ENCODE assay signal across 17 cellular contexts in the genomic region with DNA sequence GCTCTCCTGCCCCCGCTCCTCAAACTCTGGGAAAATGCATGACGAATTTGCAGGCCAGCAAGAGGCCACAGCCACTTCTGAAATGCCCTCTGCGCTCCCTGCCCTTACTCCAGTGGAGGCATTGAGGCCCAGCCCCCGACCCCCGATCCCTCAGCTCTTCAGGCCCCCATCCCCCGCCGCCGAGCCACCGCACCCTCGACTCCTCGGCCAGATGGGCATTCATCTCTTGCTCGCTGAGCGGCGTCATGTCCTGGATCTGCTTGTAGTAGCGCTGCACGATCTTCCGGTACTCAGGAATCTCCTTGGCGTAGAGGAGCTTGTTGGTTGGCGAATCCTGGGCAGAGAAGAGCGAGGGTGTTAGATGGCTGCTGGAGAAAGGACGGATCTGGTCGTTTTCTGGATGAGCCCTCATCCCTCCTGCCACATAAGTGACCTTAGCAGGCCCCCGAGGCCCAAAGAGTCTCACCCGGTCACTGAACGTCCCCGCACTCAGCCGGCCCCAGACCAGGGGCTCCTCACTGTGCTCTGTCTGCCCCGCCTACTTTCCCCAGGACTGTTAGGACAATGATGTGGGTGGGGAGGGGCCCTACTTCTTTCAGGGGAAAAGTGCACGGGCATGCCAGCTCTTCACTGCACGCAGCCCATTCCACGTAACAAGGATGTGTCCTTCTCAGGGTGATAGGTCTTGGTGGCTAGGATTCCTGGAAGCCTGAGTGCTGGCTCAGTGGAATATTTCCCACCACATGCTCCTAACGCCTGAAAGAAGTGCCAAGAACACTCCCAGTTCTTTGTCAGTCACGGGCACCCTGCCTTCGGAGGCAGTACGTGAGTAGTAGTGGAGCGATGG. TPM values are rescaled to one million over a fixed set of nuclear protein-coding genes. Genes with fewer than 3 reads are reported as not detected.
DNase-seq lines count a peak whose midpoint lies in the region; ATAC-seq and TF ChIP-seq lines count a peak whose summit lies in the region.
"Had no signal": no experiment of that assay in that cellular context is flagged by ENCODE, and none has a peak within 500 bp of the region (broad histone marks: within the 10 kb centered on the region; RNA-seq: fewer than 3 reads in every experiment).

No MANE protein-coding gene starts in this region.

- DNase-seq in AG20443 (ENCODE audit: low spot score) (peak; percentile 72), astrocyte of the hippocampus (ENCODE audit: low read depth, low spot score) (peak; percentile 83), left ventricle myocardium inferior (peak; percentile 49), SK-N-SH (no peak)
- DNase-seq in activated naive CD4-positive, alpha-beta T cell treated with anti-CD3 and anti-CD28 coated beads, Interleukin-2, amount 50 U/mL, for 72 hours (ENCODE audit: low spot score in 2 of 2): no peak
- DNase-seq: colonic mucosa, DMS153, islet precursor cell, KBM-7, NCI-H2227 treated with DMSO at 0.1 percent for 48 hours had no signal

- no peak overlapping the region for H2AFZ ChIP-seq in SK-N-SH (ENCODE audit: low read depth)

- H3F3A ChIP-seq in SK-N-SH (replicated peaks; ENCODE audit: insufficient read depth): peaks cover 13% of the 10 kb centered on the region

- H4K20me1 ChIP-seq in SK-N-SH (ENCODE audit: insufficient read depth): no peaks in the 10 kb centered on the region

- no peaks in the 10 kb centered on the region for H3K9me3 Mint-ChIP-seq in activated naive CD4-positive, alpha-beta T cell treated with anti-CD3 and anti-CD28 coated beads, Interleukin-2, amount 50 U/mL, for 72 hours
- H3K9me3 Mint-ChIP-seq: activated naive CD4-positive, alpha-beta T cell treated with anti-CD3 and anti-CD28 coated beads, Interleukin-2, amount 50 U/mL, for 24 hours; stimulated activated naive CD8-positive, alpha-beta T cell treated with anti-CD3 and anti-CD28 coated beads, Interleukin-15, Interleukin-2, amounts not matched to agents 100 ng/mL and 50 ng/mL, for 24 hours had no signal

- intact Hi-C loops in left ventricle myocardium inferior (cut with micrococcal nuclease): loop anchor here (10.0 kb wide), 1 partner anchor 52 kb away; no protein-coding TSS in a partner anchor

- H3K36me3 Mint-ChIP-seq in activated naive CD4-positive, alpha-beta T cell treated with anti-CD3 and anti-CD28 coated beads, Interleukin-2, amount 50 U/mL, for 72 hours: no peaks in the 10 kb centered on the region
- H3K36me3 Mint-ChIP-seq: activated naive CD4-positive, alpha-beta T cell treated with anti-CD3 and anti-CD28 coated beads, Interleukin-2, amount 50 U/mL, for 24 hours had no signal

- TF ChIP-seq CTCF in left ventricle myocardium inferior (IDR thresholded peaks at IDR 0.05; ENCODE audit: borderline replicate concordance): no peak
- no peak for TF ChIP-seq CTCF in SK-N-SH (IDR thresholded peaks at IDR 0.05)

- ATAC-seq in esophagus mucosa (no peak), GM19467 (IDR thresholded peaks at IDR 0.05; ENCODE audit: unreplicated experiment) (no peak)
- ATAC-seq in activated naive CD4-positive, alpha-beta T cell treated with anti-CD3 and anti-CD28 coated beads, Interleukin-2, amount 50 U/mL, for 72 hours: no peak
- ATAC-seq: SK-N-SH treated with all-trans-retinoic acid at 6 μM for 48 hours had no signal

- H3K27me3 ChIP-seq in left ventricle myocardium inferior (ENCODE audit: low read depth): no peaks in the 10 kb centered on the region
- H3K27me3 ChIP-seq in skeletal muscle satellite cell (ENCODE audit: control insufficient read depth, insufficient read depth, low read length): no peaks in the 10 kb centered on the region
- H3K27me3 ChIP-seq in SK-N-SH (ENCODE audit: insufficient read depth): no peaks in the 10 kb centered on the region
- H3K27me3 ChIP-seq: colonic mucosa had no signal

- H3K9ac ChIP-seq in skeletal muscle satellite cell (ENCODE audit: low read depth, low read length) (peak overlapping the region; percentile 70), SK-N-SH (no peak overlapping the region)

- H3K27ac Mint-ChIP-seq in activated naive CD4-positive, alpha-beta T cell treated with anti-CD3 and anti-CD28 coated beads, Interleukin-2, amount 50 U/mL, for 72 hours: no peak overlapping the region
- H3K27ac Mint-ChIP-seq: activated naive CD4-positive, alpha-beta T cell treated with anti-CD3 and anti-CD28 coated beads, Interleukin-2, amount 50 U/mL, for 24 hours; stimulated activated naive CD8-positive, alpha-beta T cell treated with anti-CD3 and anti-CD28 coated beads, Interleukin-15, Interleukin-2, amounts not matched to agents 100 ng/mL and 50 ng/mL, for 24 hours had no signal

- H3K4me2 ChIP-seq in skeletal muscle satellite cell (ENCODE audit: low read length) (peak overlapping the region; percentile 64), SK-N-SH (no peak overlapping the region)

- TF ChIP-seq RAD21 in SK-N-SH (IDR thresholded peaks at IDR 0.05; ENCODE audit: low read length): no peak

- no peaks in the 10 kb centered on the region for H3K79me2 ChIP-seq in SK-N-SH (ENCODE audit: insufficient read depth)

- TF ChIP-seq EP300 in SK-N-SH (IDR thresholded peaks at IDR 0.05; ENCODE audit: borderline replicate concordance in 1 of 2, low read depth in 1 of 2, low read length in 1 of 2): no peak

- H3K36me3 ChIP-seq in left ventricle myocardium inferior (peaks cover 45% of the 10 kb centered on the region), skeletal muscle satellite cell (ENCODE audit: insufficient read depth, low read length) (peaks cover 44% of the 10 kb centered on the region), SK-N-SH (replicated peaks in 1 of 2; ENCODE audit: control insufficient read depth in 1 of 2, insufficient read depth in 2 of 2, low read length in 1 of 2) (no peaks in the 10 kb centered on the region)
- H3K36me3 ChIP-seq: colonic mucosa had no signal

- H3K27ac ChIP-seq in left ventricle myocardium inferior (replicated peaks): peak overlapping the region; percentile 93
- peak overlapping the region in 1 of 2 experiments; percentile 78; a peak in 2 of 4 replicates for H3K27ac ChIP-seq in SK-N-SH (ENCODE audit: low read depth in 2 of 2, low read length in 1 of 2)
- H3K27ac ChIP-seq: colonic mucosa had no signal

- H3K4me3 ChIP-seq in left ventricle myocardium inferior (no peak overlapping the region), skeletal muscle satellite cell (ENCODE audit: low read length) (no peak overlapping the region), SK-N-SH (ENCODE audit: low read depth in 2 of 2, low read length in 1 of 2) (no peak overlapping the region)
- H3K4me3 ChIP-seq: colonic mucosa had no signal

- 97% methylated on average over 30 of the region's 36 CpGs for WGBS in SK-N-SH (ENCODE audit: low lambda C conversion rate)

- H3K4me1 ChIP-seq in left ventricle myocardium inferior: peaks cover 99% of the 10 kb centered on the region
- H3K4me1 ChIP-seq in skeletal muscle satellite cell (ENCODE audit: control insufficient read depth, insufficient read depth, low read length): peaks cover 66% of the 10 kb centered on the region
- H3K4me1 ChIP-seq in SK-N-SH (ENCODE audit: control insufficient read depth in 1 of 2, insufficient read depth in 2 of 2, low read depth in 1 of 2, low read length in 1 of 2): peaks cover 36 to 73% of the 10 kb centered on the region in 2 experiments
- H3K4me1 ChIP-seq: colonic mucosa had no signal

- POLR2A ChIA-PET in SK-N-SH (lab: Yijun Ruan, JAX): no interaction called here

- H3K9me3 ChIP-seq in left ventricle myocardium inferior (replicated peaks) (no peaks in the 10 kb centered on the region), skeletal muscle satellite cell (replicated peaks; ENCODE audit: low read length) (no peaks in the 10 kb centered on the region), SK-N-SH (no peaks in the 10 kb centered on the region)
- H3K9me3 ChIP-seq: colonic mucosa had no signal

- H3K9me2 ChIP-seq in SK-N-SH: no peaks in the 10 kb centered on the region

- CTCF ChIA-PET in SK-N-SH (lab: Yijun Ruan, JAX): interaction anchor here (1.4 to 5.4 kb wide), 2 partner anchors 9 to 67 kb away, joined by 6 to 18 read pairs; no protein-coding TSS in a partner anchor

TF ChIP-seq in SK-N-SH, 30 proteins besides CTCF, POLR2A, EP300 and RAD21 (continues in another document):
- no peak for TF ChIP-seq NFIC (IDR thresholded peaks at IDR 0.05; ENCODE audit: borderline replicate concordance)
- TF ChIP-seq SMC3 (IDR thresholded peaks at IDR 0.05; ENCODE audit: low read depth, low read length): no peak
- TF ChIP-seq FOSL2 (IDR thresholded peaks at IDR 0.05; ENCODE audit: borderline replicate concordance, low read depth): no peak
- TF ChIP-seq, protein P1, sequence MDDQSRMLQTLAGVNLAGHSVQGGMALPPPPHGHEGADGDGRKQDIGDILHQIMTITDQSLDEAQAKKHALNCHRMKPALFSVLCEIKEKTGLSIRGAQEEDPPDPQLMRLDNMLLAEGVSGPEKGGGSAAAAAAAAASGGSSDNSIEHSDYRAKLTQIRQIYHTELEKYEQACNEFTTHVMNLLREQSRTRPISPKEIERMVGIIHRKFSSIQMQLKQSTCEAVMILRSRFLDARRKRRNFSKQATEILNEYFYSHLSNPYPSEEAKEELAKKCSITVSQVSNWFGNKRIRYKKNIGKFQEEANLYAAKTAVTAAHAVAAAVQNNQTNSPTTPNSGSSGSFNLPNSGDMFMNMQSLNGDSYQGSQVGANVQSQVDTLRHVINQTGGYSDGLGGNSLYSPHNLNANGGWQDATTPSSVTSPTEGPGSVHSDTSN (IDR thresholded peaks at IDR 0.05): no peak
- no peak for TF ChIP-seq ELF1 (IDR thresholded peaks at IDR 0.05)
- no peak for TF ChIP-seq RXRA (IDR thresholded peaks at IDR 0.05; ENCODE audit: borderline replicate concordance, low read depth)

RNA-seq across cellular contexts. Expression of a gene that starts 14.1 kb away (rescaled TPM):
- not detected for total RNA-seq in left ventricle myocardium inferior
- total RNA-seq in skeletal muscle satellite cell (2012; rRNA removed): not detected in 2 replicates
- not detected for total RNA-seq in esophagus mucosa
- not detected for total RNA-seq in activated naive CD4-positive, alpha-beta T cell treated with anti-CD3 and anti-CD28 coated beads, Interleukin-2, amount 50 U/mL, for 72 hours
- polyA plus RNA-seq in SK-N-SH (2012; rRNA removed): not detected in 2 replicates
- polyA plus RNA-seq in SK-N-SH (2012; cell fraction: cytosol; rRNA removed): not detected in 2 replicates
- not detected in 2 replicates for polyA plus RNA-seq in SK-N-SH (2012; cell fraction: nucleus; rRNA removed)
- total RNA-seq: colonic mucosa, fibroblast of villous mesenchyme had no signal

RNA-seq across cellular contexts. Expression of a gene that starts 28.7 kb away (rescaled TPM):
- not detected for total RNA-seq in left ventricle myocardium inferior
- not detected in 2 replicates for total RNA-seq in skeletal muscle satellite cell (2012; rRNA removed)
- not detected for total RNA-seq in esophagus mucosa
- total RNA-seq in activated naive CD4-positive, alpha-beta T cell treated with anti-CD3 and anti-CD28 coated beads, Interleukin-2, amount 50 U/mL, for 72 hours: not detected
- polyA plus RNA-seq in SK-N-SH (2012; rRNA removed): not detected in 2 replicates
- polyA plus RNA-seq in SK-N-SH (2012; cell fraction: cytosol; rRNA removed): not detected in 2 replicates
- polyA plus RNA-seq in SK-N-SH (2012; cell fraction: nucleus; rRNA removed): not detected in 2 replicates
- total RNA-seq: colonic mucosa, fibroblast of villous mesenchyme had no signal

RNA-seq across cellular contexts. Expression of a gene that starts 49.4 kb away (rescaled TPM):
- 45.5 TPM for total RNA-seq in left ventricle myocardium inferior
- total RNA-seq in skeletal muscle satellite cell (2012; rRNA removed): 41.7 and 52.2 TPM in 2 replicates
- total RNA-seq in esophagus mucosa: 15.8 TPM
- 1 to 10 TPM; 3.5 to 5.7 TPM for total RNA-seq in activated naive CD4-positive, alpha-beta T cell treated with anti-CD3 and anti-CD28 coated beads, Interleukin-2, amount 50 U/mL, for 72 hours
- polyA plus RNA-seq in SK-N-SH (2012; rRNA removed): 43.0 and 53.5 TPM in 2 replicates
- polyA plus RNA-seq in SK-N-SH (2012; cell fraction: cytosol; rRNA removed): 26.5 and 37.7 TPM in 2 replicates
- polyA plus RNA-seq in SK-N-SH (2012; cell fraction: nucleus; rRNA removed): 122 and 155 TPM in 2 replicates

Comparison
In these comparisons a context has a peak if more than half of its experiments do, and no peak if none do; other contexts are left out.
1. DNase-seq: peak in AG20443 (single experiment), astrocyte of the hippocampus (single experiment) and left ventricle myocardium inferior (single experiment); none in activated naive CD4-positive, alpha-beta T cell treated with anti-CD3 and anti-CD28 coated beads, Interleukin-2, amount 50 U/mL, for 72 hours (0 of 2) and SK-N-SH (single experiment).